In the genomic region with DNA sequence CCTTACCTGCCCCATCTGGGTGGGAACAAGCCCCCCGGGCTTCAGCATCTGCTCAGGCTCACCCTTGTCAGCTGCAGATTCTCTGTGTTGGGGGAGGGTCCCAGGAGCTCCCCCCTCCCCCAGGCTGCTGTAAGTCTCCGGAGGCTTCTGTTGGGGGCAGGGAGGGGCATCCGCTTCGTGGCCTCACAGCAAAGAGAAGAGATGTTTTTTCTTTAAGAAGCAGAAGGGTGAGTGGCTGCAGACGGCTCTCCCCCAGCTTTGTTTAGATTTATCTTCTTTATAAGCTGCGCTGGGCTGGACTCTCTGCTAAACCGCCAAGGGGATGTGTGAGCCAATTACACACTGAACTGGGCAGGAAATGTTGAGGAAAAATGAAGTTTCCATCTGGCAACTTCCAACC, we compare ENCODE assay signal across 21 cellular contexts. TPM values are rescaled to one million over a fixed set of nuclear protein-coding genes. Genes with fewer than 3 reads are reported as not detected.
DNase-seq lines count a peak whose midpoint lies in the region; FAIRE-seq and TF ChIP-seq lines count a peak whose summit lies in the region.
"Had no signal": no experiment of that assay in that cellular context is flagged by ENCODE, and none has a peak within 500 bp of the region (broad histone marks: within the 10 kb centered on the region; RNA-seq: fewer than 3 reads in every experiment).

No MANE protein-coding gene starts in this region.

- H3K4me1 ChIP-seq in endothelial cell of umbilical vein (ENCODE audit: control insufficient read depth, extremely low read depth, insufficient read depth, low read length) = no peaks in the 10 kb centered on the region
- H3K4me1 ChIP-seq in CD4-positive, alpha-beta memory T cell (ENCODE audit: insufficient read depth, low read length) = no peaks in the 10 kb centered on the region
- H3K4me1 ChIP-seq: prostate gland had no signal

- H3K9me3 Mint-ChIP-seq in nephron progenitor cell = no peaks in the 10 kb centered on the region
- no peaks in the 10 kb centered on the region for H3K9me3 Mint-ChIP-seq in CD4-positive, alpha-beta memory T cell
- H3K9me3 Mint-ChIP-seq: natural killer cell treated with Interleukin-12 subunit alpha and Interleukin-12 subunit beta and Interleukin-15 and Interleukin-18, amount 100 ng/mL, for 72 hours had no signal

- H3K27me3 Mint-ChIP-seq in nephron progenitor cell (ENCODE audit: low read depth, poor library complexity) = peaks cover 7% of the 10 kb centered on the region
- H3K27me3 Mint-ChIP-seq in CD4-positive, alpha-beta memory T cell = peaks cover 8 to 21% of the 10 kb centered on the region in 2 donors

- dilution Hi-C loops in endothelial cell of umbilical vein (cut with MboI; ENCODE audit: extremely low pct_ligation_motif_present, low sequenced_read_pairs) = no loop called here

- H3K4me3 Mint-ChIP-seq in nephron progenitor cell = peak overlapping the region; percentile 32
- no peak overlapping the region for H3K4me3 Mint-ChIP-seq in CD4-positive, alpha-beta memory T cell
- H3K4me3 Mint-ChIP-seq: natural killer cell treated with Interleukin-12 subunit alpha and Interleukin-12 subunit beta and Interleukin-15 and Interleukin-18, amount 100 ng/mL, for 72 hours had no signal

- H3K27me3 ChIP-seq in H7 (ENCODE audit: control insufficient read depth, insufficient read depth, low read length) (no peaks in the 10 kb centered on the region), endothelial cell of umbilical vein (ENCODE audit: control insufficient read depth in 2 of 2, insufficient read depth in 2 of 2, low read length in 2 of 2) (peaks cover 13 to 22% of the 10 kb centered on the region in 2 experiments)
- no peaks in the 10 kb centered on the region for H3K27me3 ChIP-seq in CD4-positive, alpha-beta memory T cell (ENCODE audit: insufficient read depth, low read length)

- DNase-seq in H7 (peak; percentile 91), NCI-H82 (lab: John Stamatoyannopoulos, UW) (peak; percentile 63), endothelial cell of umbilical vein (ENCODE audit: low read depth, low spot score) (no peak), nephron progenitor cell (no peak), NCI-H524 (lab: John Stamatoyannopoulos, UW) (no peak), DMS 273 treated with DMSO at 0.1 percent for 48 hours (lab: John Stamatoyannopoulos, UW) (no peak)
- DNase-seq in CD4-positive, alpha-beta memory T cell = no peak
- DNase-seq: AML-193, amniotic stem cell, dorsolateral prefrontal cortex, NCI-H187 treated with DMSO at 0.1 percent for 48 hours, NCI-H510A, Right ventricle myocardium superior had no signal

- H4K20me1 ChIP-seq in endothelial cell of umbilical vein (replicated peaks; ENCODE audit: control insufficient read depth, extremely low read depth, insufficient read depth, low read length) = no peaks in the 10 kb centered on the region

- H3K9ac ChIP-seq in endothelial cell of umbilical vein (replicated peaks; ENCODE audit: extremely low read depth, insufficient read depth, low read length) = no peak overlapping the region

- CTCF ChIA-PET in endothelial cell of umbilical vein (lab: Charles Lee) = interaction anchor here (1.6 kb wide), 1 partner anchor 25 kb away, joined by 4 read pairs; no protein-coding TSS in a partner anchor
- CTCF ChIA-PET in CD4-positive, alpha-beta memory T cell (lab: Charles Lee; ENCODE audit: partially characterized antibody) = no interaction called here

- H3K4me1 Mint-ChIP-seq in nephron progenitor cell = peaks cover 48% of the 10 kb centered on the region
- peaks cover 0 to 2% (median 0%) of the 10 kb centered on the region in 4 donors for H3K4me1 Mint-ChIP-seq in CD4-positive, alpha-beta memory T cell

- no peak overlapping the region for H3K27ac Mint-ChIP-seq in nephron progenitor cell
- H3K27ac Mint-ChIP-seq in CD4-positive, alpha-beta memory T cell = no peak overlapping the region
- H3K27ac Mint-ChIP-seq: natural killer cell treated with Interleukin-12 subunit alpha and Interleukin-12 subunit beta and Interleukin-15 and Interleukin-18, amount 100 ng/mL, for 72 hours had no signal

- TF ChIP-seq CTCF in endothelial cell of umbilical vein (IDR thresholded peaks at IDR 0.05; ENCODE audit: extremely low read depth in 1 of 2, insufficient read depth in 1 of 2, low read depth in 1 of 2, low read length in 2 of 2) (no peak), nephron progenitor cell (IDR thresholded peaks at IDR 0.05) (no peak)

- POLR2A ChIA-PET in endothelial cell of umbilical vein (lab: Charles Lee) = no interaction called here
- POLR2A ChIA-PET in CD4-positive, alpha-beta memory T cell (lab: Charles Lee; ENCODE audit: partially characterized antibody) = no interaction called here

- no peaks in the 10 kb centered on the region for H3K79me2 ChIP-seq in endothelial cell of umbilical vein (ENCODE audit: control insufficient read depth, insufficient read depth, low read length)

- no peaks in the 10 kb centered on the region for H3K9me3 ChIP-seq in endothelial cell of umbilical vein (replicated peaks; ENCODE audit: control insufficient read depth, insufficient read depth, low read length)
- H3K9me3 ChIP-seq in CD4-positive, alpha-beta memory T cell (ENCODE audit: control insufficient read depth in 1 of 2, low read length in 2 of 2) = no peaks in the 10 kb centered on the region
- H3K9me3 ChIP-seq: prostate gland had no signal

- no peak overlapping the region for H3K4me3 ChIP-seq in H7 (ENCODE audit: insufficient read depth, low read depth, low read length)
- no peak overlapping the region for H3K4me3 ChIP-seq in endothelial cell of umbilical vein (replicated peaks in 1 of 3; ENCODE audit: insufficient read depth in 1 of 3, low read depth in 1 of 3, low read length in 3 of 3)
- no peak overlapping the region for H3K4me3 ChIP-seq in CD4-positive, alpha-beta memory T cell (ENCODE audit: low read length in 2 of 2)
- H3K4me3 ChIP-seq: dorsolateral prefrontal cortex, prostate gland had no signal

- intact Hi-C loops in endothelial cell of umbilical vein (cut with micrococcal nuclease) = no loop called here
- intact Hi-C loops in CD4-positive, alpha-beta memory T cell (cut with micrococcal nuclease) = no loop called here

- TF ChIP-seq POLR2A in endothelial cell of umbilical vein (IDR thresholded peaks at IDR 0.05; ENCODE audit: low read depth, low read length) = no peak

- no TSS peak for BruUV-seq in endothelial cell of umbilical vein (replicated peaks; lab: Mats Ljungman, UMichigan)

- H3K4me2 ChIP-seq in endothelial cell of umbilical vein (ENCODE audit: insufficient read depth, low read length) = no peak overlapping the region

- no peaks in the 10 kb centered on the region for H3K36me3 Mint-ChIP-seq in nephron progenitor cell (ENCODE audit: low read depth)
- H3K36me3 Mint-ChIP-seq in CD4-positive, alpha-beta memory T cell = no peaks in the 10 kb centered on the region
- H3K36me3 Mint-ChIP-seq: natural killer cell treated with Interleukin-12 subunit alpha and Interleukin-12 subunit beta and Interleukin-15 and Interleukin-18, amount 100 ng/mL, for 72 hours had no signal

- H3K36me3 ChIP-seq in H7 (replicated peaks; ENCODE audit: control insufficient read depth, insufficient read depth, low read length) = no peaks in the 10 kb centered on the region
- no peaks in the 10 kb centered on the region for H3K36me3 ChIP-seq in endothelial cell of umbilical vein (ENCODE audit: control insufficient read depth in 2 of 2, extremely low read depth in 1 of 2, insufficient read depth in 2 of 2, low read length in 2 of 2)
- H3K36me3 ChIP-seq in CD4-positive, alpha-beta memory T cell (ENCODE audit: insufficient read depth, low read length) = no peaks in the 10 kb centered on the region
- H3K36me3 ChIP-seq: prostate gland had no signal

- FAIRE-seq in endothelial cell of umbilical vein (lab: Jason Lieb, UNC) = no peak
- FAIRE-seq: GM12892 had no signal

- no peaks in the 10 kb centered on the region for H3K9me1 ChIP-seq in endothelial cell of umbilical vein (replicated peaks; ENCODE audit: control insufficient read depth, extremely low read depth, insufficient read depth, low read length)

- H2AFZ ChIP-seq in endothelial cell of umbilical vein (ENCODE audit: low read depth, low read length) = no peak overlapping the region

- H3K27ac ChIP-seq in endothelial cell of umbilical vein (ENCODE audit: insufficient read depth, low read depth, low read length) = no peak overlapping the region
- H3K27ac ChIP-seq in CD4-positive, alpha-beta memory T cell (ENCODE audit: low read depth, low read length) = no peak overlapping the region
- H3K27ac ChIP-seq: dorsolateral prefrontal cortex, prostate gland had no signal

TF ChIP-seq in endothelial cell of umbilical vein, 7 proteins besides CTCF, POLR2A, EP300 and RAD21:
- TF ChIP-seq, protein P1, sequence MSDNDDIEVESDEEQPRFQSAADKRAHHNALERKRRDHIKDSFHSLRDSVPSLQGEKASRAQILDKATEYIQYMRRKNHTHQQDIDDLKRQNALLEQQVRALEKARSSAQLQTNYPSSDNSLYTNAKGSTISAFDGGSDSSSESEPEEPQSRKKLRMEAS (IDR thresholded peaks at IDR 0.05; ENCODE audit: insufficient read depth, insufficient read length) = no peak
- peak; percentile 1 for TF ChIP-seq EZH2 (IDR thresholded peaks at IDR 0.05; ENCODE audit: borderline replicate concordance, low read depth, low read length, severe bottlenecking)

RNA-seq across cellular contexts. Expression of a gene that starts 48.7 kb away (rescaled TPM):
- total RNA-seq in H7 (2014; rRNA removed; shearing (Covaris generic)) = 0.55 and 1.5 TPM in 2 replicates
- not detected in 2 replicates for total RNA-seq in endothelial cell of umbilical vein
- not detected in 2 replicates for polyA plus RNA-seq in endothelial cell of umbilical vein
- not detected in 2 replicates for polyA plus RNA-seq in endothelial cell of umbilical vein (2011; cell fraction: cytosol; rRNA removed)
- not detected in 2 replicates for polyA plus RNA-seq in endothelial cell of umbilical vein (2011; cell fraction: nucleus; rRNA removed)
- not detected in 2 replicates for polyA plus RNA-seq in endothelial cell of umbilical vein (2012)
- not detected in 2 replicates for polyA minus RNA-seq in endothelial cell of umbilical vein
- polyA minus RNA-seq in endothelial cell of umbilical vein (2011; cell fraction: cytosol; rRNA and poly(A)+ RNA removed) = not detected
- polyA minus RNA-seq in endothelial cell of umbilical vein (2011; cell fraction: nucleus; rRNA and poly(A)+ RNA removed) = not detected in 2 replicates
- not detected for total RNA-seq in CD4-positive, alpha-beta memory T cell
- not detected for polyA plus RNA-seq in CD4-positive, alpha-beta memory T cell
- total RNA-seq: epithelial cell of proximal tubule; glomerular endothelial cell; lung microvascular endothelial cell; natural killer cell treated with Interleukin-12 subunit alpha and Interleukin-12 subunit beta and Interleukin-15 and Interleukin-18, amount 100 ng/mL, for 72 hours; T-helper 1 cell treated with Interleukin-12 subunit alpha and Interleukin-12 subunit beta and Interleukin-4 antibody, amounts not matched to agents 30 ng/mL and 1 ng/mL, for 36 hours; temporal lobe had no signal

Comparison
In these comparisons a context has a peak if more than half of its experiments do, and no peak if none do; other contexts are left out.
1. DNase-seq: peak in H7 (single experiment) and NCI-H82 (single experiment); none in endothelial cell of umbilical vein (single experiment), nephron progenitor cell (single experiment), CD4-positive, alpha-beta memory T cell (0 of 5), NCI-H524 (0 of 2) and DMS 273 treated with DMSO at 0.1 percent for 48 hours (single experiment).